ENCODE assay signal across 1 cellular context in the genomic region with DNA sequence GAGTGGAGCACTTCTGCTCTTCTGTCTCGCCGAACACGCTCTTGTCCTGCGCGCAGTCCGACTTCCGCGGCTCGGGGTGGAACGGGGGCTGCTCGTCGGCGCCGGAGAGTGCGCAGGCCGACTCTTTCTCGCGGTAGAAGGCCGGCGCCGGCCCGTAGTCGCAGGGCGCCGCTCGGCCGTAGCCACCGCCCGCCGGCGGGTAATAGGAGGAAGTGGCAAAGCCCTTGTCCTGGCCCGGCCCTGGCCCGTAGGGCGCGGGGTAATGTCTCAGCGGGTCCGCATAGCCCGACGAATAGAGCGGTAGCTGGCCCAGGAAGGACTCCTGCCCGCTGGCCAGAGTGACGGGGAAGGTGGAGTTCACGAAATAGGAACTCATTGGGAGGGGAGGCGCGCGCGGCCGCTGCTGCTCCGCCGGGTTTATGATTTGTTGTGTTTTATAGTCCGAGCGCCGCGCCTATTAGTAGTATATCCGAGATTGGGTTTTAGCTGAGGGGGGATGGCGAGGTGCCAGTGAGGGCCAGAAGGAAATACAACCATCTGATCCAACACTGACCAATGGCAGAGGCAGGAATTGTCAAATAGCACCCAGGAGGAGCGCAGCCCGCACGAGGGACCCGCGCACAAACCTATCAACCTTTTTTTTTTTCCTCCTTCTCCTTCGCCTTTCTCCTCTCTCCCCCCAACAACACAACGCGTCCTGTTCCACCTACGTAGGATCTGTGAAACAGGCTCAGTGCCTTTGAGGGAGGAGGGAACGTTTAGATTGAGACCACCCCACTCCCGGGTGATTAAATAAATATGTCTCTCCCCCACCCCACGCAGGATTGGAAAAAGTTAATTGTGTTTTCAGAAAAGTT.
TF ChIP-seq lines count a peak whose summit lies in the region.

No MANE protein-coding gene starts in this region.

TF ChIP-seq in liver, 16 proteins besides CTCF, POLR2A, EP300 and RAD21 (continued from another document):
- TF ChIP-seq FOXA2 (IDR thresholded peaks at IDR 0.05) = no peak
- TF ChIP-seq, protein P1, sequence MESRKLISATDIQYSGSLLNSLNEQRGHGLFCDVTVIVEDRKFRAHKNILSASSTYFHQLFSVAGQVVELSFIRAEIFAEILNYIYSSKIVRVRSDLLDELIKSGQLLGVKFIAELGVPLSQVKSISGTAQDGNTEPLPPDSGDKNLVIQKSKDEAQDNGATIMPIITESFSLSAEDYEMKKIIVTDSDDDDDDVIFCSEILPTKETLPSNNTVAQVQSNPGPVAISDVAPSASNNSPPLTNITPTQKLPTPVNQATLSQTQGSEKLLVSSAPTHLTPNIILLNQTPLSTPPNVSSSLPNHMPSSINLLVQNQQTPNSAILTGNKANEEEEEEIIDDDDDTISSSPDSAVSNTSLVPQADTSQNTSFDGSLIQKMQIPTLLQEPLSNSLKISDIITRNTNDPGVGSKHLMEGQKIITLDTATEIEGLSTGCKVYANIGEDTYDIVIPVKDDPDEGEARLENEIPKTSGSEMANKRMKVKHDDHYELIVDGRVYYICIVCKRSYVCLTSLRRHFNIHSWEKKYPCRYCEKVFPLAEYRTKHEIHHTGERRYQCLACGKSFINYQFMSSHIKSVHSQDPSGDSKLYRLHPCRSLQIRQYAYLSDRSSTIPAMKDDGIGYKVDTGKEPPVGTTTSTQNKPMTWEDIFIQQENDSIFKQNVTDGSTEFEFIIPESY (IDR thresholded peaks at IDR 0.05) = no peak
